Comparison of ENCODE assay signal across 9 cellular contexts in the genomic region with DNA sequence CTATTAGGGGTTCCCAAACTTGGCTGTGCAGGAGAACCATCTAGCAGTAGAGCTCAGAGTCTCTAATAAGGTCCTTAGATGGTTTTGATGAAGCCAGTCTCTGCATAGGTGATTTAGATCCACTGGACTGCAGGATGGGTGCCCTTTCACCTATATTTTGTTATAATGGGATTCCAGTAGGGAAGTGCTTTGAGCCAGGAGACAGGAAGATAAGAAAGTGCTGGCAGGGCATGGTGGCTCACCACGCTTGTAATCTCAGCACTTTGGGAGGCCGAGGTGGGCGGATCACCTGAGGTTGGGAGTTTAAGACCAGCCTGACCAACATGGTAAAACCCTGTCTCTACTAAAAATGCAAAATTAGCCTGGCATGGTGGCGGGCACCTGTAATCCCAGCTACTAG. TPM values are rescaled to one million over a fixed set of nuclear protein-coding genes. Genes with fewer than 3 reads are reported as not detected.
"Had no signal": no experiment of that assay in that cellular context is flagged by ENCODE, and none has a peak within 500 bp of the region (broad histone marks: within the 10 kb centered on the region; RNA-seq: fewer than 3 reads in every experiment).

No MANE protein-coding gene starts in this region.

RNA-seq across cellular contexts. Expression of gene SMIM36, which starts 45.5 kb away (rescaled TPM):
- total RNA-seq: LHCN-M2, MCF 10A, NCI-H460, OCI-LY7, PC-9, RPMI7951, SJCRH30, SK-MEL-5, T-cell had no signal
